Comparison of ENCODE assay signal across 31 cellular contexts in the genomic region with DNA sequence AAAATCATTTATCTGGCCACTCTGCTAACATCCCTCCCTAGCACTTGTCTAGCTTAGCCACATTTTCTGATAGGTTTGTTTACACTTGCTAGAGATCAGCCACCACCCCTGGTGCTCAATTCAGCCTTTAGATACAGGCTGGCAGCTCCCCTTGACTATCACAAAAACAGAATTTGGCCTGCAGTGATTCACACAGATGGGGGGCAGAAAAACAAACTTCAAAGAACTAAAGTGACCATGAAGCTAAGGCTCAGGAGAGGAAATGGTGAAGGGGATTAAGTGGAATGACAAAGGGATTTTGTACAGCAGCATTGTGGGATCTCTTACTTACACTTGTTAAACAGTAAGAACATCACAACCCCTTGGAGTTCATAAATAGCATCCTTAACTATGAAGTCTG.
A peak's percentile ranks its signal among the peaks of the same experiment; 100 is the strongest.
DNase-seq lines count a peak whose midpoint lies in the region; ATAC-seq, FAIRE-seq and TF ChIP-seq lines count a peak whose summit lies in the region.
"Had no signal": no experiment of that assay in that cellular context is flagged by ENCODE, and none has a peak within 500 bp of the region (broad histone marks: within the 10 kb centered on the region; RNA-seq: fewer than 3 reads in every experiment).

No MANE protein-coding gene starts in this region.

- H3K36me3 ChIP-seq in endodermal cell (ENCODE audit: control insufficient read depth, insufficient read depth, low read length) (no peaks in the 10 kb centered on the region), neuronal stem cell (replicated peaks in 1 of 2; ENCODE audit: control insufficient read depth in 2 of 2, insufficient read depth in 2 of 2, low read length in 2 of 2) (no peaks in the 10 kb centered on the region)
- H3K36me3 ChIP-seq: breast epithelium, right lobe of liver, spleen had no signal

- no peak overlapping the region for H2AFZ ChIP-seq in neuronal stem cell (ENCODE audit: low read length)

- peaks cover 30% of the 10 kb centered on the region for H3K27me3 Mint-ChIP-seq in endodermal cell (ENCODE audit: insufficient read depth)
- H3K27me3 Mint-ChIP-seq: activated CD4-positive, alpha-beta memory T cell treated with anti-CD3 and anti-CD28 coated beads for 36 hours; CD4-positive, CD25-positive, alpha-beta regulatory T cell; naive B cell; stimulated activated naive CD8-positive, alpha-beta T cell treated with anti-CD3 and anti-CD28 coated beads, Interleukin-15, Interleukin-2, amounts not matched to agents 100 ng/mL and 50 ng/mL, for 24 hours had no signal

- TF ChIP-seq CTCF in endodermal cell (conservative IDR thresholded peaks at IDR 0.05): no peak

- H3K27me3 ChIP-seq in endodermal cell (ENCODE audit: control insufficient read depth, insufficient read depth, low read length, poor library complexity, severe bottlenecking): peaks cover 5% of the 10 kb centered on the region
- H3K27me3 ChIP-seq in neuronal stem cell (ENCODE audit: control insufficient read depth in 3 of 3, insufficient read depth in 3 of 3, low read depth in 1 of 3, low read length in 3 of 3): peaks cover 0 to 2% (median 0%) of the 10 kb centered on the region in 3 experiments
- H3K27me3 ChIP-seq: breast epithelium, right lobe of liver, spleen, testis had no signal

- no peak overlapping the region for H3K23ac ChIP-seq in neuronal stem cell (ENCODE audit: low read depth, low read length, poor library complexity)

- H2BK120ac ChIP-seq in neuronal stem cell (ENCODE audit: low read depth, low read length): no peak overlapping the region

- no peak overlapping the region for H4K91ac ChIP-seq in neuronal stem cell (ENCODE audit: low read depth, low read length, poor library complexity)

- H3K18ac ChIP-seq in neuronal stem cell (ENCODE audit: low read length): no peak overlapping the region

- TF ChIP-seq POLR2A in H54 (IDR thresholded peaks at IDR 0.05; ENCODE audit: low read depth, low read length): no peak

- H3K27ac ChIP-seq in endodermal cell (ENCODE audit: low read depth, low read length) (no peak overlapping the region), neuronal stem cell (replicated peaks; ENCODE audit: low read length) (no peak overlapping the region)
- H3K27ac ChIP-seq: breast epithelium, right lobe of liver, spleen, testis had no signal

- no peak overlapping the region for H3K9ac ChIP-seq in endodermal cell (ENCODE audit: extremely low read depth, low read length, poor library complexity, severe bottlenecking)
- no peak overlapping the region for H3K9ac ChIP-seq in neuronal stem cell (ENCODE audit: low read depth, low read length, poor library complexity)

- no peak overlapping the region for H2AK5ac ChIP-seq in neuronal stem cell (ENCODE audit: low read depth, low read length)

- peaks cover 6% of the 10 kb centered on the region for H3K36me3 Mint-ChIP-seq in endodermal cell (ENCODE audit: low read depth)
- H3K36me3 Mint-ChIP-seq: activated CD4-positive, alpha-beta memory T cell treated with anti-CD3 and anti-CD28 coated beads for 36 hours; CD4-positive, CD25-positive, alpha-beta regulatory T cell; mesothelial cell of epicardium; naive B cell had no signal

- no peak overlapping the region for H3K4me3 Mint-ChIP-seq in endodermal cell
- H3K4me3 Mint-ChIP-seq: activated CD4-positive, alpha-beta memory T cell treated with anti-CD3 and anti-CD28 coated beads for 36 hours; activated naive CD4-positive, alpha-beta T cell treated with anti-CD3 and anti-CD28 coated beads for 36 hours; CD4-positive, CD25-positive, alpha-beta regulatory T cell; mesothelial cell of epicardium; stimulated activated naive CD8-positive, alpha-beta T cell treated with anti-CD3 and anti-CD28 coated beads, Interleukin-15, Interleukin-2, amounts not matched to agents 100 ng/mL and 50 ng/mL, for 24 hours had no signal

- H3K9me3 Mint-ChIP-seq in endodermal cell: peaks cover 27% of the 10 kb centered on the region

- FAIRE-seq in H54 (lab: Jason Lieb, UNC): no peak
- FAIRE-seq: A204.1, HepG2 had no signal

- H2BK15ac ChIP-seq in neuronal stem cell (ENCODE audit: low read length): no peak overlapping the region

- H3K79me1 ChIP-seq in neuronal stem cell (ENCODE audit: low read depth, low read length): no peaks in the 10 kb centered on the region

- no peak overlapping the region for H2BK5ac ChIP-seq in neuronal stem cell (ENCODE audit: low read length)

- H2BK12ac ChIP-seq in neuronal stem cell (ENCODE audit: low read length): no peak overlapping the region

- peaks cover 28% of the 10 kb centered on the region for H3K4me1 Mint-ChIP-seq in endodermal cell
- H3K4me1 Mint-ChIP-seq: CD4-positive, CD25-positive, alpha-beta regulatory T cell; mesothelial cell of epicardium; naive B cell had no signal

- H3K9me3 ChIP-seq in endodermal cell (ENCODE audit: control insufficient read depth, low read length): peaks cover 34% of the 10 kb centered on the region
- H3K9me3 ChIP-seq in neuronal stem cell (replicated peaks in 1 of 2; ENCODE audit: control insufficient read depth in 2 of 2, insufficient read depth in 1 of 2, low read depth in 1 of 2, low read length in 2 of 2): peaks cover 0 to 1% of the 10 kb centered on the region in 2 donors
- H3K9me3 ChIP-seq: right lobe of liver, testis had no signal

- H3K4me1 ChIP-seq in endodermal cell (ENCODE audit: control insufficient read depth, insufficient read depth, low read length) (peaks cover 8% of the 10 kb centered on the region), neuronal stem cell (ENCODE audit: control insufficient read depth in 2 of 2, insufficient read depth in 1 of 2, low read depth in 1 of 2, low read length in 2 of 2) (no peaks in the 10 kb centered on the region)
- H3K4me1 ChIP-seq: breast epithelium, right lobe of liver, spleen, testis had no signal

- no peak for ATAC-seq in HG03520 (IDR thresholded peaks at IDR 0.05; ENCODE audit: unreplicated experiment)
- ATAC-seq: HepG2, Panc1, right lobe of liver had no signal

- no peak overlapping the region for H3K4me2 ChIP-seq in neuronal stem cell (ENCODE audit: insufficient read depth, low read length, poor library complexity, severe bottlenecking)

- H3K27ac Mint-ChIP-seq in endodermal cell: peak overlapping the region; percentile 54
- H3K27ac Mint-ChIP-seq: activated CD4-positive, alpha-beta memory T cell treated with anti-CD3 and anti-CD28 coated beads for 36 hours; activated naive CD4-positive, alpha-beta T cell treated with anti-CD3 and anti-CD28 coated beads for 36 hours; CD4-positive, CD25-positive, alpha-beta regulatory T cell; mesothelial cell of epicardium; progenitor cell of endocrine pancreas; stimulated activated naive CD8-positive, alpha-beta T cell treated with anti-CD3 and anti-CD28 coated beads, Interleukin-15, Interleukin-2, amounts not matched to agents 100 ng/mL and 50 ng/mL, for 24 hours had no signal

- DNase-seq in NCI-H748 (lab: John Stamatoyannopoulos, UW; ENCODE audit: unreplicated experiment) (peak; percentile 10), NCI-H748 treated with DMSO at 0.1 percent for 48 hours (lab: John Stamatoyannopoulos, UW) (no peak), NCI-H345 treated with DMSO at 0.1 percent for 48 hours (lab: John Stamatoyannopoulos, UW; ENCODE audit: unreplicated experiment) (peak; percentile 38), endodermal cell (peak; percentile 87), neuronal stem cell (ENCODE audit: low spot score) (peak; percentile 42), H54 (ENCODE audit: insufficient read length, low spot score) (no peak), globus pallidus (ENCODE audit: low spot score) (no peak)
- DNase-seq: activated CD4-positive, alpha-beta memory T cell treated with anti-CD3 and anti-CD28 coated beads for 36 hours; activated CD4-positive, CD25-positive, alpha-beta regulatory T cell treated with anti-CD3 and anti-CD28 coated beads, Interleukin-2, amount 50 U/mL, for 72 hours; activated CD8-positive, alpha-beta memory T cell treated with anti-CD3 and anti-CD28 coated beads, Interleukin-2, amount 50 U/mL, for 4 hours; activated naive CD4-positive, alpha-beta T cell treated with anti-CD3 and anti-CD28 coated beads for 36 hours; AML-193; amniotic stem cell; CD4-positive, CD25-positive, alpha-beta regulatory T cell; naive B cell; NCI-H1436; NCI-H2107; right lobe of liver; Right ventricle myocardium superior; spleen; stimulated activated CD4-positive, alpha-beta T cell treated with anti-CD3 and anti-CD28 coated beads, Interleukin-2, amount 100 ng/mL, for 24 hours; T-helper 2 cell; testis had no signal

- H3K4me3 ChIP-seq in endodermal cell (ENCODE audit: low read length): no peak overlapping the region
- H3K4me3 ChIP-seq in neuronal stem cell (ENCODE audit: low read length in 2 of 2): no peak overlapping the region
- H3K4me3 ChIP-seq: breast epithelium, right lobe of liver, spleen, testis had no signal

- H4K8ac ChIP-seq in neuronal stem cell (ENCODE audit: low read depth, low read length): no peak overlapping the region

- H3K4ac ChIP-seq in neuronal stem cell (ENCODE audit: low read length): no peak overlapping the region

- H3K14ac ChIP-seq in neuronal stem cell (ENCODE audit: low read length): no peak overlapping the region

Comparison
In these comparisons a context has a peak if more than half of its experiments do, and no peak if none do; other contexts are left out.
1. DNase-seq: peak in NCI-H748 (single experiment), NCI-H345 treated with DMSO at 0.1 percent for 48 hours (single experiment), endodermal cell (single experiment) and neuronal stem cell (single experiment); none in NCI-H748 treated with DMSO at 0.1 percent for 48 hours (single experiment), H54 (single experiment) and globus pallidus (single experiment).